11 cellular contexts compared by ENCODE assay signal in genomic region chr17:76538281-76538931, GRCh38. TPM values are rescaled to one million over a fixed set of nuclear protein-coding genes. Genes with fewer than 3 reads are reported as not detected.
DNase-seq lines count a peak whose midpoint lies in the region; ATAC-seq, FAIRE-seq and TF ChIP-seq lines count a peak whose summit lies in the region.
"Had no signal": no experiment of that assay in that cellular context is flagged by ENCODE, and none has a peak within 500 bp of the region (broad histone marks: within the 10 kb centered on the region; RNA-seq: fewer than 3 reads in every experiment).

No MANE protein-coding gene starts in this region.

- no peaks in the 10 kb centered on the region for H3K9me3 Mint-ChIP-seq in T-cell
- H3K9me3 Mint-ChIP-seq: activated CD4-positive, alpha-beta memory T cell treated with anti-CD3 and anti-CD28 coated beads, Interleukin-2, amount 10 ng/mL, durations not matched to agents 7 days and 5 days had no signal

- no peak overlapping the region for H3K27ac ChIP-seq in ACC112 (ENCODE audit: low read depth, low read length)
- H3K27ac ChIP-seq: C4-2B had no signal

- CTCF ChIA-PET in T-cell (lab: Charles Lee): no interaction called here

- H3K4me1 ChIP-seq in ACC112 (ENCODE audit: control insufficient read depth, insufficient read depth, low read length, unreplicated experiment) (peaks cover 30% of the 10 kb centered on the region), neuron (ENCODE audit: insufficient read depth, low read length) (peaks cover 40% of the 10 kb centered on the region)

- no peak for FAIRE-seq in GM12891 (lab: Jason Lieb, UNC)

- no peak for ATAC-seq in T-cell (replicated peaks in 1 of 4)

- peak overlapping the region; percentile 81 for H3K4me3 ChIP-seq in ACC112 (ENCODE audit: low read depth, low read length)
- H3K4me3 ChIP-seq in fibroblast of villous mesenchyme (ENCODE audit: low read depth, low read length): peak overlapping the region; percentile 72
- peak overlapping the region; percentile 29 for H3K4me3 ChIP-seq in neuron (ENCODE audit: low read length)

- H3K9me3 ChIP-seq in neuron (ENCODE audit: low read length): no peaks in the 10 kb centered on the region

- H3K36me3 Mint-ChIP-seq in T-cell: no peaks in the 10 kb centered on the region

- TF ChIP-seq POLR2A in GM12891 (IDR thresholded peaks at IDR 0.05; ENCODE audit: low read depth, low read length): no peak

- peaks cover 17 to 53% of the 10 kb centered on the region in 2 donors for H3K27me3 Mint-ChIP-seq in T-cell

- no peak for DNase-seq in T-cell
- DNase-seq in fibroblast of villous mesenchyme (ENCODE audit: low read depth): no peak
- DNase-seq in medulla oblongata (ENCODE audit: extremely low spot score): no peak
- no peak for DNase-seq in superior temporal gyrus (ENCODE audit: extremely low spot score)
- DNase-seq in NCI-H146 (lab: John Stamatoyannopoulos, UW): no peak
- DNase-seq in GM12891 (ENCODE audit: insufficient read length, low spot score): no peak
- DNase-seq: activated CD4-positive, alpha-beta memory T cell treated with anti-CD3 and anti-CD28 coated beads, Interleukin-2, amount 10 ng/mL, durations not matched to agents 7 days and 5 days; NCI-H2171 treated with DMSO at 0.1 percent for 48 hours had no signal

- H3K4me1 Mint-ChIP-seq in T-cell: peaks cover 5 to 15% (median 11%) of the 10 kb centered on the region in 3 donors

- H2AFZ ChIP-seq in ACC112 (ENCODE audit: low read length, unreplicated experiment) (no peak overlapping the region), neuron (ENCODE audit: low read depth, low read length) (no peak overlapping the region)

- POLR2A ChIA-PET in T-cell (lab: Charles Lee): no interaction called here

- TF ChIP-seq CTCF in fibroblast of villous mesenchyme (IDR thresholded peaks at IDR 0.05; ENCODE audit: insufficient read depth, low read depth, low read length): no peak

- H3K27me3 ChIP-seq in ACC112 (ENCODE audit: insufficient read depth, low read length) (no peaks in the 10 kb centered on the region), neuron (ENCODE audit: insufficient read depth, low read length) (peaks cover 42% of the 10 kb centered on the region)

- no peaks in the 10 kb centered on the region for H3K36me3 ChIP-seq in ACC112 (ENCODE audit: insufficient read depth, low read length)
- no peaks in the 10 kb centered on the region for H3K36me3 ChIP-seq in neuron (ENCODE audit: insufficient read depth, low read length)

- H3K27ac Mint-ChIP-seq in T-cell: peak overlapping the region in 1 of 2 donors; percentile 63
- H3K27ac Mint-ChIP-seq: activated CD4-positive, alpha-beta memory T cell treated with anti-CD3 and anti-CD28 coated beads, Interleukin-2, amount 10 ng/mL, durations not matched to agents 7 days and 5 days had no signal

- H3K4me3 Mint-ChIP-seq in T-cell: peak overlapping the region; percentile 41 to 61 (median 59)
- H3K4me3 Mint-ChIP-seq: activated CD4-positive, alpha-beta memory T cell treated with anti-CD3 and anti-CD28 coated beads, Interleukin-2, amount 10 ng/mL, durations not matched to agents 7 days and 5 days had no signal

- peaks cover 5% of the 10 kb centered on the region for H3K79me2 ChIP-seq in ACC112 (ENCODE audit: control insufficient read depth, insufficient read depth, low read length, unreplicated experiment)

TF ChIP-seq in GM12891, 5 proteins besides CTCF, POLR2A, EP300 and RAD21:
- TF ChIP-seq POLR2AphosphoS5 (IDR thresholded peaks at IDR 0.05; ENCODE audit: low read depth, low read length) (no peak), POU2F2 (IDR thresholded peaks at IDR 0.05; ENCODE audit: low read depth, low read length) (no peak), PAX5 (IDR thresholded peaks at IDR 0.05; ENCODE audit: insufficient read depth, low read length, severe bottlenecking) (no peak), SPI1 (IDR thresholded peaks at IDR 0.05; ENCODE audit: low read depth, low read length) (no peak), TAF1 (IDR thresholded peaks at IDR 0.05; ENCODE audit: low read depth, low read length) (no peak)

RNA-seq across cellular contexts. Expression of gene CYGB, which starts 0.9 kb away (rescaled TPM):
- total RNA-seq in T-cell (under 1 TPM; 0.20 to 0.76 (median 0.65) TPM), fibroblast of villous mesenchyme (11.7 and 14.2 TPM in 2 replicates)
- not detected for polyA plus RNA-seq in GM12891 (2012; ENCODE audit: low read depth, missing spikeins)
- total RNA-seq: activated CD4-positive, alpha-beta memory T cell treated with anti-CD3 and anti-CD28 coated beads, Interleukin-2, amount 10 ng/mL, durations not matched to agents 7 days and 5 days had no signal

RNA-seq across cellular contexts. Expression of gene PRCD, which starts 1.4 kb away (rescaled TPM):
- total RNA-seq in T-cell: 1 to 10 TPM in 2 of 5 donors, under 1 TPM in 3; 0.66 to 1.3 (median 0.92) TPM
- 1.6 and 2.2 TPM in 2 replicates for total RNA-seq in fibroblast of villous mesenchyme
- 0.23 TPM for polyA plus RNA-seq in GM12891 (2012; ENCODE audit: low read depth, missing spikeins)
- total RNA-seq: activated CD4-positive, alpha-beta memory T cell treated with anti-CD3 and anti-CD28 coated beads, Interleukin-2, amount 10 ng/mL, durations not matched to agents 7 days and 5 days had no signal

RNA-seq across cellular contexts. Expression of gene RHBDF2, which starts 37.2 kb away (rescaled TPM):
- 10 to 100 TPM; 35.2 to 99.0 (median 74.0) TPM for total RNA-seq in T-cell
- total RNA-seq in fibroblast of villous mesenchyme: 13.4 and 14.2 TPM in 2 replicates
- polyA plus RNA-seq in GM12891 (2012; ENCODE audit: low read depth, missing spikeins): 11.8 TPM

RNA-seq across cellular contexts. Expression of gene ST6GALNAC2, which starts 47.3 kb away (rescaled TPM):
- total RNA-seq in T-cell: 1 to 10 TPM in 3 of 5 donors, under 1 TPM in 2; 0.55 to 4.7 (median 2.1) TPM
- 0.86 and 1.9 TPM in 2 replicates for total RNA-seq in fibroblast of villous mesenchyme
- 0.13 TPM for polyA plus RNA-seq in GM12891 (2012; ENCODE audit: low read depth, missing spikeins)

Comparison
In these comparisons a context has a peak if more than half of its experiments do, and no peak if none do; other contexts are left out.
1. H3K4me3 ChIP-seq: peak in every context shown above with its lines; median percentile 81 in ACC112; 72 in fibroblast of villous mesenchyme; 29 in neuron.